9 cellular contexts compared by ENCODE assay signal in the genomic region with DNA sequence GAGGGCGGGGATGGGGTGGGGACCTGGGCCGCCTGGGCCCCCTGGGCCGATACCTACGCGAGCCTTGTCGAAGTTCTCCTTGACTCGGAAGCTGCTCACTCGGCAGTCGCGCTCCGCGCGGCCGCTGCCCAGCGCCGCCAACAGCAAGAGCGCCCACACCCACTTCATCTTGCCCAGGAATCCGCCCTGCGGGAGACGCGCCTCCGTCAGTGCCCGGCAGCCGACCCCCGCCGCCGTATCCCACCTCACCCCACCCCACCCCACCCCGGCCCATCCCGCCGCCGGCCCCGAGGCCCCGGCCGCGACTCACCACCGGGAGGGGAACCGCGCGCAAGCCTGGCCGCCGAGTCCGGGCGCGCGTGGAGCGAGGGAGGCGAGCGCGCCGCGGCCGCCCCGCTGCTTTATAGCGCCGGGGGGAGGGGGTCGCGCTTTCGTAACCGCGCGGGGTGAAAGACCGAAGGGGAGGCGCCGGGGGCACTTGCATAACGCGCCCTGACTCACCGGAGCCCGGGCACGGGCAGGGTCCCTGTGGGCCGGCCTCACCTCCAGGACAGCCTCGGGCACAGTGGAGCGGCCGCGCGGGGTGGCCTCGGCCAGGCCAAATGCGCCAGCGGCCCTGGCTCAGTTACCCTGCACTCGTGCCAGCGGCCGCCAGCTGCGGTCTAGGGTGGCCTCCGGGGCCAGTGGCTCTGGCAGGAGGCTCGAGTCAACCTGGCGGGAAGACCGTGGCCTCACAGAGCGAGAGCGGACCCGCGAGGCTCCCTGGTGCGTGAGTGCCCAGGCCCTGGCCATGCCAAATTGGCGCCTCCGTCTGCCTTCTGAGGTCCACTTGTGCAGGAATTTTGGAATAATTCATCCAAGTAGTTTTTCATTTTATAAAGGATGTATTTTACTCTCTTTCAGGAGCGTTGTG. TPM values are rescaled to one million over a fixed set of nuclear protein-coding genes. Genes with fewer than 3 reads are reported as not detected.
A peak's percentile ranks its signal among the peaks of the same experiment; 100 is the strongest.
DNase-seq lines count a peak whose midpoint lies in the region; ATAC-seq and TF ChIP-seq lines count a peak whose summit lies in the region.
"Had no signal": no experiment of that assay in that cellular context is flagged by ENCODE, and none has a peak within 500 bp of the region (broad histone marks: within the 10 kb centered on the region; RNA-seq: fewer than 3 reads in every experiment).

A gene (minus strand): TSS at position 375 of the 913 bp plus-strand sequence. CDS start 207 bp downstream, at position 168.

- DNase-seq in NCI-H748 (lab: John Stamatoyannopoulos, UW; ENCODE audit: unreplicated experiment) (peak; percentile 46), NCI-H748 treated with DMSO at 0.1 percent for 48 hours (lab: John Stamatoyannopoulos, UW) (no peak), endodermal cell (peak; percentile 71), lung microvascular endothelial cell (ENCODE audit: low read depth in 2 of 2) (peak; percentile 11 to 29), upper lobe of right lung (peak; percentile 69), HK-2 (ENCODE audit: unreplicated experiment) (no peak), GM19238 (ENCODE audit: insufficient read length, low spot score) (no peak)

- H3K4me3 ChIP-seq in endodermal cell (ENCODE audit: low read length) (peak within 1 kb of the TSS; percentile 62), upper lobe of right lung (peak within 1 kb of the TSS; percentile 32)

- 3 to 4% methylated on average over 32 to 91 of the region's 94 CpGs for WGBS in endodermal cell (ENCODE audit: insufficient coverage in 1 of 2, insufficient read length in 1 of 2), 2 experiments

- ATAC-seq in upper lobe of right lung (peak; percentile 66), GM18511 (IDR thresholded peaks at IDR 0.05; ENCODE audit: unreplicated experiment) (no peak)

- H3K36me3 Mint-ChIP-seq in endodermal cell (ENCODE audit: low read depth), result no peaks in the 10 kb centered on the region

- H3K9ac ChIP-seq in endodermal cell (ENCODE audit: extremely low read depth, low read length, poor library complexity, severe bottlenecking), result no peak within 1 kb of the TSS

- intact Hi-C loops in upper lobe of right lung (cut with DNase I), result no loop called here

- TF ChIP-seq CTCF in endodermal cell (conservative IDR thresholded peaks at IDR 0.05), result no peak
- no peak for TF ChIP-seq CTCF in upper lobe of right lung (IDR thresholded peaks at IDR 0.05)

- peaks cover 63% of the 10 kb centered on the region for H3K27me3 Mint-ChIP-seq in endodermal cell (ENCODE audit: insufficient read depth)

- H3K27ac Mint-ChIP-seq in endodermal cell, result no peak within 1 kb of the TSS

- H3K27me3 ChIP-seq in endodermal cell (ENCODE audit: control insufficient read depth, insufficient read depth, low read length, poor library complexity, severe bottlenecking) (peaks cover 56% of the 10 kb centered on the region), upper lobe of right lung (peaks cover 44% of the 10 kb centered on the region)

- no peaks in the 10 kb centered on the region for H3K36me3 ChIP-seq in endodermal cell (ENCODE audit: control insufficient read depth, insufficient read depth, low read length)
- H3K36me3 ChIP-seq in upper lobe of right lung, result no peaks in the 10 kb centered on the region

- H3K4me1 ChIP-seq in endodermal cell (ENCODE audit: control insufficient read depth, insufficient read depth, low read length) (no peaks in the 10 kb centered on the region), upper lobe of right lung (peaks cover 8% of the 10 kb centered on the region)

- H3K9me3 Mint-ChIP-seq in endodermal cell, result no peaks in the 10 kb centered on the region

- no peak within 1 kb of the TSS for H3K27ac ChIP-seq in endodermal cell (ENCODE audit: low read depth, low read length)
- H3K27ac ChIP-seq in upper lobe of right lung, result no peak within 1 kb of the TSS
- H3K27ac ChIP-seq: C4-2B had no signal

- H3K4me3 Mint-ChIP-seq in endodermal cell, result peak within 1 kb of the TSS; percentile 56

- H3K9me3 ChIP-seq in endodermal cell (ENCODE audit: control insufficient read depth, low read length) (no peaks in the 10 kb centered on the region), upper lobe of right lung (no peaks in the 10 kb centered on the region)

- H3K4me1 Mint-ChIP-seq in endodermal cell, result peaks cover 14% of the 10 kb centered on the region

RNA-seq across cellular contexts. Expression of the gene that starts here (rescaled TPM):
- total RNA-seq in endodermal cell (under 1 TPM; 0.82 to 0.86 TPM), lung microvascular endothelial cell (not detected in 2 replicates), upper lobe of right lung (18.6 TPM)
- 1.1 TPM for polyA plus RNA-seq in endodermal cell (2013, experiment 1 of 2)
- 1.5 TPM for polyA plus RNA-seq in endodermal cell (2013, experiment 2 of 2)

Comparison
In these comparisons a context has a peak if more than half of its experiments do, and no peak if none do; other contexts are left out.
1. RNA of the gene that starts here (total RNA-seq): 18.6 TPM in upper lobe of right lung (single experiment); 0.82 to 0.86 TPM in endodermal cell and not detected in lung microvascular endothelial cell; every median in the first group is over 10 times any median in the second.
2. DNase-seq: peak in NCI-H748 (single experiment), endodermal cell (single experiment) and upper lobe of right lung (single experiment); none in NCI-H748 treated with DMSO at 0.1 percent for 48 hours (single experiment), HK-2 (single experiment) and GM19238 (single experiment).
3. Peak in DNase-seq in lung microvascular endothelial cell; RNA of the gene not detected or under 1 TPM.